Comparison of ENCODE assay signal across 9 cellular contexts in the genomic region with DNA sequence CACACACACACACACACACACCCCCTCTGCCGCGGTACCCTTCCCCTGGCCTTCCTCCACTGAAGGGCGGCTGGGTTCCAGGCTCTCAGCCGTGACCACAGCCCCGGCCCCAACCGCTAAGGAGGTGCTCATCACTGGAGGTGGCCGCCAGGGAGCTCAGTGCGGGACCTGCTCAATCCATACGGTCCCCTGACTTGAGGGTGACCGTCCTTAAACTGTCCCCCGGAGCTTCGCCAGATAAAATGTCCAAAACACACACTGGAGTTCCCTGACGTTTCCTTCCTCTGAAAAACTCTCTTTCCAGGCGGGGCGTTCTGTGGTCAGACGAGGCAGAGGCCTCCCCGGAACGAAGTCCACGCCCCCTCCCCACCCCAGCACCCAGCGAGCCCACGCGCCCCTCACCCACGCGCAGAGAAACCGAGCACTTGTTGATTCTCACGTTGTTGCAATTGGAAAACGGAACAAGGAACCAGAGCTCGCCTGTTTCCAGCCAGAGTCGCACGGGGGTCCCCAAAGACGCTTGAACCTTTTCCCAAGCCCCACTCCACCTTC. TPM values are rescaled to one million over a fixed set of nuclear protein-coding genes. Genes with fewer than 3 reads are reported as not detected.
DNase-seq lines count a peak whose midpoint lies in the region; ATAC-seq, FAIRE-seq and TF ChIP-seq lines count a peak whose summit lies in the region.
"Had no signal": no experiment of that assay in that cellular context is flagged by ENCODE, and none has a peak within 500 bp of the region (broad histone marks: within the 10 kb centered on the region; RNA-seq: fewer than 3 reads in every experiment).

No MANE protein-coding gene starts in this region.

- H3K36me3 ChIP-seq in body of pancreas (replicated peaks in 1 of 2; ENCODE audit: insufficient read depth in 1 of 2, low read depth in 2 of 2) (no peaks in the 10 kb centered on the region), kidney (ENCODE audit: control insufficient read depth in 1 of 2, insufficient read depth in 2 of 2, low read length in 2 of 2) (no peaks in the 10 kb centered on the region)

- CTCF ChIA-PET in RWPE1 (lab: Yijun Ruan, JAX): interaction anchor here (0.6 to 0.7 kb wide), 2 partner anchors 9 to 64 kb away, joined by 3 to 5 read pairs; no protein-coding TSS in a partner anchor

- ATAC-seq in body of pancreas: no peak

- no peak for FAIRE-seq in kidney (lab: Jason Lieb, UNC)

- H3K4me3 ChIP-seq in body of pancreas (peak overlapping the region; percentile 82 to 91), kidney (ENCODE audit: low read length in 2 of 2) (peak overlapping the region; percentile 64 to 71)

- intact Hi-C loops in body of pancreas (cut with DNase I): loop anchor here (10.0 kb wide), 1 partner anchor 56 kb away; no protein-coding TSS in a partner anchor
- intact Hi-C loops in kidney (cut with DNase I): no loop called here

- 1 to 4% methylated on average over 17 to 31 of the region's 31 CpGs for WGBS in body of pancreas, 2 donors

- POLR2A ChIA-PET in RWPE1 (lab: Yijun Ruan, JAX; ENCODE audit: low non-redundant PET): no interaction called here

- no peak for TF ChIP-seq CTCF in RWPE1 (conservative IDR thresholded peaks at IDR 0.05; ENCODE audit: low read depth)
- TF ChIP-seq CTCF in body of pancreas (IDR thresholded peaks at IDR 0.05): no peak
- TF ChIP-seq CTCF in kidney (IDR thresholded peaks at IDR 0.05; ENCODE audit: borderline replicate concordance, extremely low read depth, insufficient read depth): no peak

- H3K27me3 ChIP-seq in body of pancreas: no peaks in the 10 kb centered on the region

- DNase-seq in NCI-H748 (lab: John Stamatoyannopoulos, UW; ENCODE audit: unreplicated experiment) (peak; percentile 42), NCI-H748 treated with DMSO at 0.1 percent for 48 hours (lab: John Stamatoyannopoulos, UW) (no peak), RWPE1 (ENCODE audit: low spot score) (no peak), body of pancreas (peak in 3 of 4 donors; percentile 29 to 75 (median 46)), kidney (no peak), NCI-H2196 treated with DMSO at 0.1 percent for 48 hours (lab: John Stamatoyannopoulos, UW; ENCODE audit: unreplicated experiment) (no peak), superior temporal gyrus (ENCODE audit: extremely low spot score) (no peak)
- peak; percentile 39 for DNase-seq in stimulated activated CD4-positive, alpha-beta T cell treated with anti-CD3 and anti-CD28 coated beads, Interleukin-1b, Interleukin-23, amount 100 ng/mL, for 48 hours

- H3K9ac ChIP-seq in kidney (ENCODE audit: low read length in 2 of 2): peak overlapping the region; percentile 41 to 91

- H3K27ac ChIP-seq in RWPE1: peak overlapping the region; percentile 62
- peak overlapping the region; percentile 93 to 100 (median 98) for H3K27ac ChIP-seq in body of pancreas
- peak overlapping the region; percentile 91 to 92 for H3K27ac ChIP-seq in kidney (ENCODE audit: low read depth in 2 of 2, low read length in 2 of 2)

- peak in 1 of 3 donors; percentile 15 for TF ChIP-seq POLR2A in body of pancreas (IDR thresholded peaks at IDR 0.05)

- no peaks in the 10 kb centered on the region for H3K9me3 ChIP-seq in body of pancreas
- no peaks in the 10 kb centered on the region for H3K9me3 ChIP-seq in kidney (ENCODE audit: control insufficient read depth in 1 of 2, low read length in 2 of 2)

- H3K4me1 ChIP-seq in body of pancreas (peaks cover 49% of the 10 kb centered on the region), kidney (ENCODE audit: control insufficient read depth in 1 of 2, insufficient read depth in 1 of 2, low read depth in 1 of 2, low read length in 2 of 2) (peaks cover 20% of the 10 kb centered on the region in 2 donors)

RNA-seq across cellular contexts. Expression of gene MBP, which starts 1.4 kb away (rescaled TPM):
- total RNA-seq in body of pancreas (10 to 100 TPM; 17.4 to 24.4 TPM), kidney (61.2 TPM)
- polyA plus RNA-seq in kidney (ENCODE audit: insufficient read depth, low read depth, low replicate concordance): 15.1 TPM
- total RNA-seq: Daoy had no signal

Comparison
In these comparisons a context has a peak if more than half of its experiments do, and no peak if none do; other contexts are left out.
1. DNase-seq: peak in NCI-H748 (single experiment), body of pancreas (3 of 4) and stimulated activated CD4-positive, alpha-beta T cell treated with anti-CD3 and anti-CD28 coated beads, Interleukin-1b, Interleukin-23, amount 100 ng/mL, for 48 hours (single experiment); none in NCI-H748 treated with DMSO at 0.1 percent for 48 hours (single experiment), RWPE1 (single experiment), kidney (single experiment), NCI-H2196 treated with DMSO at 0.1 percent for 48 hours (single experiment) and superior temporal gyrus (single experiment).
2. Peak in every context shown above with its lines, with median percentiles within 50 percentile points of each other: H3K27ac ChIP-seq.